Comparison of ENCODE assay signal across 30 cellular contexts in genomic region chr1:147624529-147624928, GRCh38.
"Had no signal": no experiment of that assay in that cellular context is flagged by ENCODE, and none has a peak within 500 bp of the region (broad histone marks: within the 10 kb centered on the region; RNA-seq: fewer than 3 reads in every experiment).

No MANE protein-coding gene starts in this region.

- H3K36me3 ChIP-seq: ovary had no signal

- H3K79me2 ChIP-seq: parathyroid adenoma had no signal

- FAIRE-seq: urothelium cell line had no signal

- H3K4me2 ChIP-seq: smooth muscle cell had no signal

- ATAC-seq: naive thymus-derived CD8-positive, alpha-beta T cell; psoas muscle; right cardiac atrium; sciatic nerve; stimulated activated memory B cell treated with anti-CD40 and anti-IgM and Interleukin-4, amounts not matched to agents 10 μg/mL and 1 μg/mL and 100 μg/mL, for 72 hours; stimulated activated naive CD8-positive, alpha-beta T cell treated with anti-CD3 and anti-CD28 coated beads, Interleukin-15, amount 100 ng/mL, for 72 hours; stimulated activated naive CD8-positive, alpha-beta T cell treated with anti-CD3 and anti-CD28 coated beads, Interleukin-15, Interleukin-2, amounts not matched to agents 100 U/mL and 50 U/mL, for 24 hours had no signal

- H3K4me1 ChIP-seq: parathyroid adenoma, suprapubic skin, testis, tibial artery had no signal

- H3K9ac ChIP-seq: parathyroid adenoma had no signal

- H3K4me3 ChIP-seq: ovary, psoas muscle, skin epidermis, smooth muscle cell, spleen, suprapubic skin, testis, tibial artery, transverse colon, upper lobe of left lung, vagina had no signal

- H2AFZ ChIP-seq: parathyroid adenoma had no signal

- H3K27me3 ChIP-seq: ovary, spleen, suprapubic skin, testis, tibial artery, transverse colon, upper lobe of left lung, vagina had no signal

- H3K27ac ChIP-seq: ovary, parathyroid adenoma, psoas muscle, skin epidermis, spleen, suprapubic skin, testis, tibial artery, transverse colon, upper lobe of left lung, vagina had no signal

- DNase-seq: naive B cell; naive thymus-derived CD8-positive, alpha-beta T cell; nephron progenitor cell; occipital lobe; ovary; posterior cingulate gyrus; spleen; stimulated activated CD4-positive, alpha-beta T cell treated with anti-CD3 and anti-CD28 coated beads, Interleukin-12 subunit alpha, Interleukin-12 subunit beta, amount 100 ng/mL, for 4 hours; stimulated activated CD4-positive, alpha-beta T cell treated with anti-CD3 and anti-CD28 coated beads, Interleukin-1b, Interleukin-23, amount 100 ng/mL, for 48 hours; stimulated activated CD4-positive, alpha-beta T cell treated with anti-CD3 and anti-CD28 coated beads, Interleukin-4, amount 100 ng/mL, for 1 hour; stimulated activated CD4-positive, alpha-beta T cell treated with anti-CD3 and anti-CD28 coated beads, Interleukin-4, amount 100 ng/mL, for 4 hours; stimulated activated CD8-positive, alpha-beta memory T cell treated with anti-CD3 and anti-CD28 coated beads, Interleukin-4, amount 100 ng/mL, for 48 hours; stimulated activated naive CD4-positive, alpha-beta T cell; stimulated activated naive CD8-positive, alpha-beta T cell treated with anti-CD3 and anti-CD28 coated beads, Interleukin-15, amount 100 ng/mL, for 72 hours; stimulated activated naive CD8-positive, alpha-beta T cell treated with anti-CD3 and anti-CD28 coated beads, Interleukin-15, Interleukin-2, amounts not matched to agents 100 U/mL and 50 U/mL, for 24 hours; substantia nigra; testis; tibial artery; transverse colon had no signal

- H3K9me3 ChIP-seq: ovary, psoas muscle, spleen, suprapubic skin, testis, tibial artery, transverse colon, upper lobe of left lung, vagina had no signal
